Comparison of ENCODE assay signal across 19 cellular contexts in genomic region chr17:49635121-49635520, GRCh38.
DNase-seq lines count a peak whose midpoint lies in the region; ATAC-seq and FAIRE-seq lines count a peak whose summit lies in the region.
"Had no signal": no experiment of that assay in that cellular context is flagged by ENCODE, and none has a peak within 500 bp of the region (broad histone marks: within the 10 kb centered on the region; RNA-seq: fewer than 3 reads in every experiment).

No MANE protein-coding gene starts in this region.

- H3K36me3 ChIP-seq in HUES48 (ENCODE audit: control insufficient read depth, insufficient read depth, low read length): no peaks in the 10 kb centered on the region; the same call in 1 of the 2 replicates
- no peaks in the 10 kb centered on the region for H3K36me3 ChIP-seq in rectal smooth muscle tissue (ENCODE audit: control insufficient read depth, insufficient read depth, low read length)

- H3K4me1 ChIP-seq in HUES48 (ENCODE audit: control insufficient read depth, insufficient read depth, low read length): peaks cover 17% of the 10 kb centered on the region
- H3K4me1 ChIP-seq in rectal smooth muscle tissue (ENCODE audit: control insufficient read depth, insufficient read depth, low read length): peaks cover 34% of the 10 kb centered on the region

- H3K9ac ChIP-seq in HUES48 (ENCODE audit: low read depth, low read length) (no peak overlapping the region), rectal smooth muscle tissue (ENCODE audit: low read length) (no peak overlapping the region)

- peak; percentile 29 for FAIRE-seq in A204.1 (lab: Jason Lieb, UNC)

- peaks cover 19% of the 10 kb centered on the region for H3K36me3 Mint-ChIP-seq in dendritic cell treated with granulocyte-macrophage colony-stimulating factor and Interleukin-4, amounts not matched to agents 40 ng/mL and 50 ng/mL, for 4 days (ENCODE audit: low read depth)

- no peak for DNase-seq in NCI-H1417 (lab: John Stamatoyannopoulos, UW)
- no peak for DNase-seq in NCI-H446 treated with DMSO at 0.1 percent for 48 hours (lab: John Stamatoyannopoulos, UW)
- DNase-seq in SIG-M5 (lab: John Stamatoyannopoulos, UW): no peak
- DNase-seq: activated CD4-positive, alpha-beta T cell treated with anti-CD3 and anti-CD28 coated beads for 48 hours; caudate nucleus; CD4-positive, CD25-positive, alpha-beta regulatory T cell; mucosa of descending colon; NCI-H1436; NCI-H526; stimulated activated CD8-positive, alpha-beta memory T cell treated with anti-CD3 and anti-CD28 coated beads, Interleukin-4, amount 100 ng/mL, for 48 hours; T-helper 1 cell; testis had no signal

- H3K4me3 ChIP-seq in HUES48 (ENCODE audit: low read depth, low read length): no peak overlapping the region
- no peak overlapping the region for H3K4me3 ChIP-seq in rectal smooth muscle tissue (ENCODE audit: low read length)
- H3K4me3 ChIP-seq: mucosa of descending colon, testis had no signal

- H3K27me3 ChIP-seq in HUES48 (ENCODE audit: control insufficient read depth, insufficient read depth, low read length): no peaks in the 10 kb centered on the region
- no peaks in the 10 kb centered on the region for H3K27me3 ChIP-seq in rectal smooth muscle tissue (ENCODE audit: control insufficient read depth, insufficient read depth, low read length)
- H3K27me3 ChIP-seq: testis had no signal

- H3K9me3 Mint-ChIP-seq in dendritic cell treated with granulocyte-macrophage colony-stimulating factor and Interleukin-4, amounts not matched to agents 40 ng/mL and 50 ng/mL, for 4 days: no peaks in the 10 kb centered on the region
- H3K9me3 Mint-ChIP-seq: CD4-positive, CD25-positive, alpha-beta regulatory T cell had no signal

- intact Hi-C loops in dendritic cell treated with granulocyte-macrophage colony-stimulating factor and Interleukin-4, amounts not matched to agents 40 ng/mL and 50 ng/mL, for 4 days (cut with micrococcal nuclease): loop anchor here (10.0 kb wide), 2 partner anchors 60 kb away; partner anchors contain the start of gene NXPH3

- peak overlapping the region; percentile 5 for H3K27ac ChIP-seq in HUES48 (ENCODE audit: low read depth, low read length)
- H3K27ac ChIP-seq in rectal smooth muscle tissue (ENCODE audit: low read depth, low read length): peak overlapping the region; percentile 64
- H3K27ac ChIP-seq: HL-60 had no signal

- H3K27me3 Mint-ChIP-seq in dendritic cell treated with granulocyte-macrophage colony-stimulating factor and Interleukin-4, amounts not matched to agents 40 ng/mL and 50 ng/mL, for 4 days: no peaks in the 10 kb centered on the region
- H3K27me3 Mint-ChIP-seq: CD4-positive, CD25-positive, alpha-beta regulatory T cell had no signal

- peak overlapping the region; percentile 77 for H3K27ac Mint-ChIP-seq in dendritic cell treated with granulocyte-macrophage colony-stimulating factor and Interleukin-4, amounts not matched to agents 40 ng/mL and 50 ng/mL, for 4 days
- H3K27ac Mint-ChIP-seq: CD4-positive, CD25-positive, alpha-beta regulatory T cell had no signal

- no peaks in the 10 kb centered on the region for H3K9me3 ChIP-seq in HUES48 (ENCODE audit: control insufficient read depth, insufficient read depth, low read length)
- H3K9me3 ChIP-seq: mucosa of descending colon, testis had no signal

- peak overlapping the region; percentile 17 for H3K4me3 Mint-ChIP-seq in dendritic cell treated with granulocyte-macrophage colony-stimulating factor and Interleukin-4, amounts not matched to agents 40 ng/mL and 50 ng/mL, for 4 days
- H3K4me3 Mint-ChIP-seq: CD4-positive, CD25-positive, alpha-beta regulatory T cell had no signal

- H3K4me1 Mint-ChIP-seq in dendritic cell treated with granulocyte-macrophage colony-stimulating factor and Interleukin-4, amounts not matched to agents 40 ng/mL and 50 ng/mL, for 4 days (ENCODE audit: low read depth): peaks cover 54% of the 10 kb centered on the region

- no peak for ATAC-seq in GM21526 (IDR thresholded peaks at IDR 0.05; ENCODE audit: low FRiP score, unreplicated experiment)
- ATAC-seq: esophagus mucosa, mucosa of descending colon had no signal
